ENCODE assay signal across 10 cellular contexts in the genomic region with DNA sequence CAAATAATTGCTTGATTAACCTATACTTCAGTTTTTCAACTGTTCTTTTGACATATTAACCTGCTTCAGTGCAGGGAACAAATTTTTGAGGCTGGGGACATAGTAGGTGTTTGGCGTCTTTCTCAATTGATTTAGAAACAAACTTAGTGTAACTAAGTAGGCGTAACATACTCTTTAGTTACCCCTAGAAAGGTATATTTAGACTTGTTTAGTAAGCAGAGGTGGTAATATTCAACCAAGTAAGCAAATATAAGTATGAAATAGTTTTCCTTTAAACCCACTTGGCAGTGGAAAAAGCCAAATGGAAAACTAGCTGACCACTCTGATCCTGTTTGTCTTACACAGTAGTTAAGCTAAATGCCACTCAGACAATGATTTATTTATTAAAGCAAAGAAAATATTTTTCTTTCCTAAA.
DNase-seq lines count a peak whose midpoint lies in the region; ATAC-seq, FAIRE-seq and TF ChIP-seq lines count a peak whose summit lies in the region.
"Had no signal": no experiment of that assay in that cellular context is flagged by ENCODE, and none has a peak within 500 bp of the region (broad histone marks: within the 10 kb centered on the region; RNA-seq: fewer than 3 reads in every experiment).

No MANE protein-coding gene starts in this region.

- no peaks in the 10 kb centered on the region for H3K9me2 ChIP-seq in PC-9 (ENCODE audit: insufficient read depth)

- intact Hi-C loops in endothelial cell of umbilical vein (cut with micrococcal nuclease), result no loop called here
- intact Hi-C loops in lower leg skin (cut with DNase I; ENCODE audit: low total_unique reads), result no loop called here
- intact Hi-C loops in PC-9 (cut with micrococcal nuclease; ENCODE audit: unreplicated experiment), result no loop called here

- H3K4me3 ChIP-seq in endothelial cell of umbilical vein (replicated peaks in 1 of 3; ENCODE audit: insufficient read depth in 1 of 3, low read depth in 1 of 3, low read length in 3 of 3), result peak overlapping the region in 1 of 3 experiments; percentile 33
- peak overlapping the region; percentile 4 for H3K4me3 ChIP-seq in smooth muscle cell
- H3K4me3 ChIP-seq in lower leg skin (ENCODE audit: low read depth, poor library complexity, severe bottlenecking), result no peak overlapping the region
- no peak overlapping the region for H3K4me3 ChIP-seq in PC-9

- H3K9me3 ChIP-seq in endothelial cell of umbilical vein (replicated peaks; ENCODE audit: control insufficient read depth, insufficient read depth, low read length) (no peaks in the 10 kb centered on the region), smooth muscle cell (replicated peaks; ENCODE audit: low read depth) (no peaks in the 10 kb centered on the region), PC-9 (ENCODE audit: insufficient read depth, low read depth) (no peaks in the 10 kb centered on the region)

- H2AFZ ChIP-seq in endothelial cell of umbilical vein (ENCODE audit: low read depth, low read length), result no peak overlapping the region
- no peak overlapping the region for H2AFZ ChIP-seq in smooth muscle cell (ENCODE audit: low read depth)
- H2AFZ ChIP-seq in PC-9, result no peak overlapping the region

- BruUV-seq in endothelial cell of umbilical vein (replicated peaks; lab: Mats Ljungman, UMichigan) (no TSS peak), PC-9 (replicated peaks; lab: Mats Ljungman, UMichigan) (no TSS peak)

- CTCF ChIA-PET in endothelial cell of umbilical vein (lab: Charles Lee), result interaction anchor here (0.9 to 1.6 kb wide), 5 partner anchors 10 to 62 kb away, joined by 3 to 5 read pairs (median 4); no protein-coding TSS in a partner anchor
- CTCF ChIA-PET in PC-9 (lab: Charles Lee), result interaction anchor here (0.6 kb wide), 1 partner anchor 8 kb away, joined by 4 read pairs; no protein-coding TSS in a partner anchor

- DNase-seq in endothelial cell of umbilical vein (ENCODE audit: low read depth, low spot score), result no peak
- DNase-seq in smooth muscle cell (lab: John Stamatoyannopoulos, UW; ENCODE audit: unreplicated experiment), result no peak
- no peak for DNase-seq in lower leg skin (ENCODE audit: low spot score in 2 of 2)
- no peak for DNase-seq in PC-9
- DNase-seq in DMS 273 treated with DMSO at 0.1 percent for 48 hours (lab: John Stamatoyannopoulos, UW), result no peak
- no peak for DNase-seq in iPS-NIHi7 (ENCODE audit: extremely low spot score)
- DNase-seq: activated effector memory CD4-positive, alpha-beta T cell treated with anti-CD3 and anti-CD28 coated beads, Interleukin-2, amount 50 U/mL, for 16 hours; NCI-H446 had no signal

- H3K9ac ChIP-seq in endothelial cell of umbilical vein (replicated peaks; ENCODE audit: extremely low read depth, insufficient read depth, low read length) (peak overlapping the region; percentile 46), smooth muscle cell (ENCODE audit: low read depth) (no peak overlapping the region)

- no peaks in the 10 kb centered on the region for H3K9me1 ChIP-seq in endothelial cell of umbilical vein (replicated peaks; ENCODE audit: control insufficient read depth, extremely low read depth, insufficient read depth, low read length)

- dilution Hi-C loops in endothelial cell of umbilical vein (cut with MboI; ENCODE audit: extremely low pct_ligation_motif_present, low sequenced_read_pairs), result no loop called here

- no peak for FAIRE-seq in endothelial cell of umbilical vein (lab: Jason Lieb, UNC)

- ATAC-seq in GM19043 (IDR thresholded peaks at IDR 0.05; ENCODE audit: low read depth, unreplicated experiment) (peak; percentile 47), HG03378 (IDR thresholded peaks at IDR 0.05; ENCODE audit: unreplicated experiment) (peak; percentile 36)

- H4K20me1 ChIP-seq in endothelial cell of umbilical vein (replicated peaks; ENCODE audit: control insufficient read depth, extremely low read depth, insufficient read depth, low read length) (peaks cover 12% of the 10 kb centered on the region), smooth muscle cell (ENCODE audit: low read depth) (peaks cover 99% of the 10 kb centered on the region), PC-9 (ENCODE audit: insufficient read depth) (0 out of 2 replicates have a peak, but pooled peaks cover 4% of the 10 kb centered on the region)

- no peak for TF ChIP-seq POLR2A in endothelial cell of umbilical vein (IDR thresholded peaks at IDR 0.05; ENCODE audit: low read depth, low read length)
- no peak for TF ChIP-seq POLR2A in lower leg skin (IDR thresholded peaks at IDR 0.05)

- no peaks in the 10 kb centered on the region for H3K27me3 ChIP-seq in endothelial cell of umbilical vein (ENCODE audit: control insufficient read depth in 2 of 2, insufficient read depth in 2 of 2, low read length in 2 of 2)
- no peaks in the 10 kb centered on the region for H3K27me3 ChIP-seq in smooth muscle cell (ENCODE audit: low read depth)
- H3K27me3 ChIP-seq in PC-9 (ENCODE audit: insufficient read depth, low read depth), result no peaks in the 10 kb centered on the region

- 93% methylated on average over 2 of the region's 2 CpGs for WGBS in smooth muscle cell (ENCODE audit: low lambda C conversion rate)
- 70 to 81% methylated on average over 2 of the region's 2 CpGs for WGBS in lower leg skin, 2 donors

- H3K4me1 ChIP-seq in endothelial cell of umbilical vein (ENCODE audit: control insufficient read depth, extremely low read depth, insufficient read depth, low read length) (peaks cover 52% of the 10 kb centered on the region), smooth muscle cell (ENCODE audit: low read depth) (peaks cover 51% of the 10 kb centered on the region), PC-9 (replicated peaks; ENCODE audit: insufficient read depth) (no peaks in the 10 kb centered on the region)

- H3K36me3 ChIP-seq in endothelial cell of umbilical vein (ENCODE audit: control insufficient read depth in 2 of 2, extremely low read depth in 1 of 2, insufficient read depth in 2 of 2, low read length in 2 of 2), result peaks cover 3 to 7% of the 10 kb centered on the region in 2 experiments
- no peaks in the 10 kb centered on the region for H3K36me3 ChIP-seq in smooth muscle cell (ENCODE audit: low read depth)
- peaks cover 7% of the 10 kb centered on the region; the same call in 1 of the 2 replicates for H3K36me3 ChIP-seq in PC-9 (ENCODE audit: low read depth)

- no peaks in the 10 kb centered on the region for H3F3A ChIP-seq in smooth muscle cell (ENCODE audit: low read depth)
- H3F3A ChIP-seq in PC-9 (ENCODE audit: insufficient read depth, low read depth), result no peaks in the 10 kb centered on the region

- H3K79me2 ChIP-seq in endothelial cell of umbilical vein (ENCODE audit: control insufficient read depth, insufficient read depth, low read length) (peaks cover 99% of the 10 kb centered on the region), smooth muscle cell (ENCODE audit: low read depth) (peaks cover 79% of the 10 kb centered on the region), PC-9 (ENCODE audit: low read depth) (peaks cover 87% of the 10 kb centered on the region)

- H3K27ac ChIP-seq in endothelial cell of umbilical vein (ENCODE audit: insufficient read depth, low read depth, low read length) (peak overlapping the region; percentile 43), smooth muscle cell (ENCODE audit: low read depth) (no peak overlapping the region), PC-9 (no peak overlapping the region)

- POLR2A ChIA-PET in endothelial cell of umbilical vein (lab: Charles Lee) (interaction anchor here (1.5 kb wide), 1 partner anchor 50 kb away, joined by 3 read pairs; no protein-coding TSS in a partner anchor), PC-9 (lab: Charles Lee; ENCODE audit: unreplicated experiment) (no interaction called here)

- peak overlapping the region; percentile 90 for H3K4me2 ChIP-seq in endothelial cell of umbilical vein (ENCODE audit: insufficient read depth, low read length)
- no peak overlapping the region for H3K4me2 ChIP-seq in smooth muscle cell
- no peak overlapping the region for H3K4me2 ChIP-seq in PC-9

- TF ChIP-seq CTCF in endothelial cell of umbilical vein (IDR thresholded peaks at IDR 0.05; ENCODE audit: extremely low read depth in 1 of 2, insufficient read depth in 1 of 2, low read depth in 1 of 2, low read length in 2 of 2) (no peak), smooth muscle cell (IDR thresholded peaks at IDR 0.05; ENCODE audit: borderline replicate concordance, insufficient read depth, poor library complexity, severe bottlenecking) (no peak), lower leg skin (IDR thresholded peaks at IDR 0.05) (no peak), PC-9 (conservative IDR thresholded peaks at IDR 0.05) (no peak)

TF ChIP-seq in endothelial cell of umbilical vein, 7 proteins besides CTCF, POLR2A, EP300 and RAD21:
- TF ChIP-seq FOS (IDR thresholded peaks at IDR 0.05; ENCODE audit: borderline replicate concordance, insufficient read depth, low read length), result no peak
- TF ChIP-seq EZH2 (IDR thresholded peaks at IDR 0.05; ENCODE audit: borderline replicate concordance, low read depth, low read length, severe bottlenecking), result no peak
- TF ChIP-seq POLR2AphosphoS5 (IDR thresholded peaks at IDR 0.05; ENCODE audit: insufficient read depth, low read depth, low read length), result no peak
- TF ChIP-seq, protein P1, sequence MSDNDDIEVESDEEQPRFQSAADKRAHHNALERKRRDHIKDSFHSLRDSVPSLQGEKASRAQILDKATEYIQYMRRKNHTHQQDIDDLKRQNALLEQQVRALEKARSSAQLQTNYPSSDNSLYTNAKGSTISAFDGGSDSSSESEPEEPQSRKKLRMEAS (IDR thresholded peaks at IDR 0.05; ENCODE audit: insufficient read depth, insufficient read length), result no peak
